8 cellular contexts compared by ENCODE assay signal in the genomic region with DNA sequence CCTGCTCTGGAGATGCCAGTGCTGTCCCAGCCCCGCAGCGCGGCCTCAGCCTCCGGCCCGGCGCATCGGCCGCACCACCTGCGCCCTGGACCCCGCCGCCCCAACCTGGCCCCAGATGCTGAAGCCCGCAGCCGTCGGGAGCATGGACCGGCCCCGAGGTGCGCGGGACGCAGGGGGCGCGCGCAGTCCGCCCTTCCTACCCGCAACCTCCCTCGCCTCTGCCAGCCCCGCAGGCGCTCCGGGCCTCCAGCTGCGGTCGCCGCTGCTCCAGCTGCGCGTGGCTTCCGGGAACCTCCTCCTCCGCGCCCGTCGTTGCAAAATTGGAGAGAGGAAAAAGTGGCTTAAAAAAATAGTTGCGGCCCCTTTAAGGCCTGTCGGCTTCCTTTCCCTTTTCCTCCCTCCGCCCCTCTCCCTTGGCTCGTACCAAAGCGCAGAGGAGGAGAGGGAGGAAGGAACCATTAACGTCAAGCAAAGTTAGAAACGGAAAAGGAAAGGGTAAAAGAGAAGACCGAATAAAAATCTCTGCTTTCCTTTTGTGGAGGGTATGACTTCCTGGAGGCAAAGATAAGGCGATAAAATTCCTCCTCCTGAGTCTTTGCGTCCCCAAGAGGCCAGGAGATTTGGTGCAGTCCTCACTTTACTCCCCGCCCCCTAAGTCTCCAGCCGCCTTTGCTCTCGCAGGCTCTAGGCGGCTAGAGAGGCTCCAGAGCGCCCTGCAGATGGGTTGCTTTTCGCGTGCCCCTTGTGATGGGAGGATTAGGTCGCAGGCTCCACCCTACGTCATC. TPM values are rescaled to one million over a fixed set of nuclear protein-coding genes. Genes with fewer than 3 reads are reported as not detected.
DNase-seq lines count a peak whose midpoint lies in the region; ATAC-seq and TF ChIP-seq lines count a peak whose summit lies in the region.

TSS of gene CDIPT (minus strand) at position 343 of the 785 bp plus-strand sequence. CDS start 369 bp downstream, outside the sequence.

- peak in 1 of 3 donors; percentile 15 for TF ChIP-seq CTCF in omental fat pad (IDR thresholded peaks at IDR 0.05)
- peak; percentile 42 to 84 (median 81) for TF ChIP-seq CTCF in testis (IDR thresholded peaks at IDR 0.05)

- peak within 1 kb of the TSS; percentile 96 for H3K4me3 Mint-ChIP-seq in activated naive CD8-positive, alpha-beta T cell

- peak within 1 kb of the TSS; percentile 87 to 97 for H3K4me3 ChIP-seq in testis

- peak within 1 kb of the TSS; percentile 99 for H3K27ac Mint-ChIP-seq in activated naive CD8-positive, alpha-beta T cell

- peaks cover 18% of the 10 kb centered on the region for H3K4me1 Mint-ChIP-seq in activated naive CD8-positive, alpha-beta T cell (ENCODE audit: low read depth)

- no peaks in the 10 kb centered on the region for H3K27me3 ChIP-seq in testis

- no peaks in the 10 kb centered on the region for H3K9me3 ChIP-seq in testis

- peaks cover 12% of the 10 kb centered on the region for H3K4me1 ChIP-seq in testis

- H3K9me3 Mint-ChIP-seq in activated naive CD8-positive, alpha-beta T cell (ENCODE audit: low read depth): no peaks in the 10 kb centered on the region

- intact Hi-C loops in testis (cut with DNase I; ENCODE audit: low total_unique reads): no loop called here

- no peaks in the 10 kb centered on the region for H3K36me3 ChIP-seq in testis (ENCODE audit: low read depth, missing control alignments)

- H3K36me3 Mint-ChIP-seq in activated naive CD8-positive, alpha-beta T cell: peaks cover 3% of the 10 kb centered on the region

- DNase-seq in NCI-H1105 (lab: John Stamatoyannopoulos, UW) (peak; percentile 95), SKM-1 treated with dmso at 0.1 percent for 144 hours (lab: John Stamatoyannopoulos, UW; ENCODE audit: unreplicated experiment) (peak; percentile 97), glomerular visceral epithelial cell (ENCODE audit: extremely low spot score) (peak; percentile 94), omental fat pad (ENCODE audit: low spot score) (peak; percentile 58), testis (peak; percentile 97)

- H3K27me3 Mint-ChIP-seq in activated naive CD8-positive, alpha-beta T cell: no peaks in the 10 kb centered on the region

- ATAC-seq in HG02610 (IDR thresholded peaks at IDR 0.05; ENCODE audit: unreplicated experiment): peak; percentile 96
- peak; percentile 99 for ATAC-seq in omental fat pad (ENCODE audit: low FRiP score)

- peak within 1 kb of the TSS; percentile 91 to 98 for H3K27ac ChIP-seq in testis

- WGBS in testis, 2 donors: 0 to 1% methylated on average over 27 to 56 of the region's 57 CpGs

- TF ChIP-seq POLR2A in GM10847 (IDR thresholded peaks at IDR 0.05; ENCODE audit: extremely low read depth, insufficient read length) (peak; percentile 31), testis (IDR thresholded peaks at IDR 0.05) (no peak)

RNA-seq across cellular contexts. Expression of gene CDIPT, which starts in this region (rescaled TPM):
- 100 to 1,000 TPM; 101 to 156 (median 104) TPM for total RNA-seq in omental fat pad
- 100 to 1,000 TPM in 1 of 2 donors, 10 to 100 TPM in 1; 90.3 to 100 TPM for total RNA-seq in testis
- 68.7 TPM for polyA plus RNA-seq in testis (ENCODE audit: insufficient read depth, low read depth, low replicate concordance)

Comparison
In these comparisons a context has a peak if more than half of its experiments do, and no peak if none do; other contexts are left out.
1. Peak in every context shown above with its lines: DNase-seq, ATAC-seq, H3K4me3 ChIP-seq and H3K27ac ChIP-seq.